Comparison of ENCODE assay signal across 15 cellular contexts in the genomic region with DNA sequence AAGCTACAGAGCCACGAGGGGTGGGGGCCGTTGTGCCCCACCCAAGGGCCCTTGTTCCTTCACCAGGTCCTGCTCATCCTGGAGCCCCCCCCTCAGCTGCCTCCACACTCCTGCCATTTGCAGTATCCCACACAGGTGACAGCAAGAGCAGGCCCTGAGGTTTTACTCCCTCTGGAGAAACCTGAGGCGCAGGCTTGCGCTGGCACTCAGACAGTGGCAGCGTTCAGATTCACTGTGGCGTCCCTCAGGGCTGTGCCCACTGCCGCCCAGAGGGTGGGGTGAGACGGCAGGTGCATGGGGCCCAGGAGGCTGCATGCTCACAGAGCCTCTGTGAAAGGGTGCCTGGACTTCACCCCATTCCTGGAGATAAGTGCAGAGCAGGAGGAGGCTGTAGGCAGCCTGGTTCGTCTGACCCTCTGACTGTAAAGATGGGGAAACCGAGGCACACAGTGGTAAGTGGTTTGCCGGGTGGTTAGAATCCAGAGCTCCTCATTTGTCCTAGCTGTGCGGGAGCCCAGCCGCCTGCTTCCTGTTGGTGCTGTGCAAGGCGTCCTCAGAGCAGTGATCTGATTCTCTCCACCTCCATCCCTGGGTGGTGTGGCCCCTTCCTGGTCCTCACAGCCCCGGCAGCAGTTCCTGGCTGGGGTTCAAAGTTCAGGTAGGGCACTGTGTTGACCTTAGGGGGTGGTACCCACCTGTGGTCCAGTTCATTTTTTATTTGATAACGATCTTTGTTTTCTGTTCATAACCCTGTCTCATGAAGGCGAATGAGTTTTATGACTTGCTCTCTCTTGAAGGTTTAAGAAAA. TPM values are rescaled to one million over a fixed set of nuclear protein-coding genes. Genes with fewer than 3 reads are reported as not detected.
DNase-seq lines count a peak whose midpoint lies in the region; ATAC-seq and TF ChIP-seq lines count a peak whose summit lies in the region.
"Had no signal": no experiment of that assay in that cellular context is flagged by ENCODE, and none has a peak within 500 bp of the region (broad histone marks: within the 10 kb centered on the region; RNA-seq: fewer than 3 reads in every experiment).

No MANE protein-coding gene starts in this region.

- POLR2A ChIA-PET in SK-N-SH (lab: Yijun Ruan, JAX), result interaction anchor here (0.5 to 1.7 kb wide), 3 partner anchors 14 to 78 kb away, joined by 4 to 9 read pairs (median 5); partner anchors contain the start of gene TCF25

- H3K9me3 ChIP-seq in SK-N-SH (no peaks in the 10 kb centered on the region), iPS-18a (ENCODE audit: control insufficient read depth, low read depth, low read length) (no peaks in the 10 kb centered on the region)
- H3K9me3 ChIP-seq: prostate gland had no signal

- H3K9me3 Mint-ChIP-seq in progenitor cell of endocrine pancreas (ENCODE audit: low read depth), result no peaks in the 10 kb centered on the region
- H3K9me3 Mint-ChIP-seq: activated naive CD4-positive, alpha-beta T cell treated with anti-CD3 and anti-CD28 coated beads for 36 hours; stimulated activated naive B cell treated with anti-CD40 and anti-IgM and Interleukin-4, amounts not matched to agents 10 μg/mL and 1 μg/mL and 100 μg/mL, for 72 hours had no signal

- no peaks in the 10 kb centered on the region for H3K79me2 ChIP-seq in SK-N-SH (ENCODE audit: insufficient read depth)

- H3K9me2 ChIP-seq in SK-N-SH, result no peaks in the 10 kb centered on the region

- H3K36me3 Mint-ChIP-seq in progenitor cell of endocrine pancreas (ENCODE audit: insufficient read depth), result peaks cover 7% of the 10 kb centered on the region

- no peak for TF ChIP-seq RAD21 in SK-N-SH (IDR thresholded peaks at IDR 0.05; ENCODE audit: low read length)

- TF ChIP-seq CTCF in SK-N-SH (IDR thresholded peaks at IDR 0.05), result no peak
- no peak for TF ChIP-seq CTCF in progenitor cell of endocrine pancreas (IDR thresholded peaks at IDR 0.05; ENCODE audit: unreplicated experiment)

- no peak for TF ChIP-seq EP300 in SK-N-SH (IDR thresholded peaks at IDR 0.05; ENCODE audit: borderline replicate concordance in 1 of 2, low read depth in 1 of 2, low read length in 1 of 2)

- H2AFZ ChIP-seq in SK-N-SH (ENCODE audit: low read depth), result no peak overlapping the region

- H3K9ac ChIP-seq in SK-N-SH (no peak overlapping the region), iPS-18a (ENCODE audit: low read length) (no peak overlapping the region)

- CTCF ChIA-PET in SK-N-SH (lab: Yijun Ruan, JAX), result interaction anchor here (1.0 to 1.5 kb wide), 3 partner anchors 31 to 130 kb away, joined by 4 to 12 read pairs (median 7); no protein-coding TSS in a partner anchor

- DNase-seq in SK-N-SH (no peak), NCI-H2107 treated with DMSO at 0.1 percent for 48 hours (lab: John Stamatoyannopoulos, UW; ENCODE audit: unreplicated experiment) (peak; percentile 62), progenitor cell of endocrine pancreas (ENCODE audit: low spot score, unreplicated experiment) (no peak), NOMO-1 treated with DMSO at 0.1 percent for 48 hours (lab: John Stamatoyannopoulos, UW; ENCODE audit: unreplicated experiment) (no peak)
- no peak for DNase-seq in stimulated activated CD4-positive, alpha-beta T cell treated with anti-CD3 and anti-CD28 coated beads, Interleukin-15, amount 100 ng/mL, for 24 hours
- DNase-seq: activated naive CD4-positive, alpha-beta T cell treated with anti-CD3 and anti-CD28 coated beads for 36 hours; erythroblast; hippocampal formation; NCI-H446; stimulated activated CD4-positive, alpha-beta T cell treated with anti-CD3 and anti-CD28 coated beads, Interleukin-4, amount 100 ng/mL, for 24 hours; stimulated activated naive B cell treated with anti-CD40 and anti-IgM and Interleukin-4, amounts not matched to agents 10 μg/mL and 1 μg/mL and 100 μg/mL, for 72 hours had no signal

- H3K4me1 ChIP-seq in SK-N-SH (ENCODE audit: control insufficient read depth in 1 of 2, insufficient read depth in 2 of 2, low read depth in 1 of 2, low read length in 1 of 2), result peaks cover 0 to 14% of the 10 kb centered on the region in 2 experiments; a peak in 1 of 4 replicates
- H3K4me1 ChIP-seq in iPS-18a (ENCODE audit: control insufficient read depth, low read depth, low read length), result no peaks in the 10 kb centered on the region
- H3K4me1 ChIP-seq: prostate gland had no signal

- H3F3A ChIP-seq in SK-N-SH (replicated peaks; ENCODE audit: insufficient read depth), result peaks cover 9% of the 10 kb centered on the region

- H3K36me3 ChIP-seq in SK-N-SH (replicated peaks in 1 of 2; ENCODE audit: control insufficient read depth in 1 of 2, insufficient read depth in 2 of 2, low read length in 1 of 2) (peaks cover 0 to 8% of the 10 kb centered on the region in 2 experiments), iPS-18a (ENCODE audit: control insufficient read depth, low read depth, low read length) (no peaks in the 10 kb centered on the region)
- H3K36me3 ChIP-seq: prostate gland had no signal

- H3K27ac ChIP-seq in SK-N-SH (ENCODE audit: low read depth in 2 of 2, low read length in 1 of 2), result no peak overlapping the region
- no peak overlapping the region for H3K27ac ChIP-seq in iPS-18a (ENCODE audit: low read length)

- H3K27ac Mint-ChIP-seq in progenitor cell of endocrine pancreas, result peak overlapping the region; percentile 88
- H3K27ac Mint-ChIP-seq: activated naive CD4-positive, alpha-beta T cell treated with anti-CD3 and anti-CD28 coated beads for 36 hours; stimulated activated naive B cell treated with anti-CD40 and anti-IgM and Interleukin-4, amounts not matched to agents 10 μg/mL and 1 μg/mL and 100 μg/mL, for 72 hours had no signal

- peaks cover 17% of the 10 kb centered on the region for H3K4me1 Mint-ChIP-seq in progenitor cell of endocrine pancreas (ENCODE audit: low read depth)

- no peaks in the 10 kb centered on the region for H3K27me3 Mint-ChIP-seq in progenitor cell of endocrine pancreas

- peak overlapping the region; percentile 74 for H3K4me3 Mint-ChIP-seq in progenitor cell of endocrine pancreas (ENCODE audit: low read depth)

- peak overlapping the region; percentile 93 for H3K4me2 ChIP-seq in SK-N-SH

- peak overlapping the region in 1 of 2 experiments; percentile 74; a peak in 2 of 4 replicates for H3K4me3 ChIP-seq in SK-N-SH (ENCODE audit: low read depth in 2 of 2, low read length in 1 of 2)
- peak overlapping the region; percentile 65 for H3K4me3 ChIP-seq in iPS-18a (ENCODE audit: low read length)

- WGBS in SK-N-SH (ENCODE audit: low lambda C conversion rate), result 80% methylated on average over 4 of the region's 17 CpGs

- ATAC-seq in SK-N-SH treated with all-trans-retinoic acid at 6 μM for 48 hours, result no peak
- ATAC-seq in HG02973 (IDR thresholded peaks at IDR 0.05; ENCODE audit: unreplicated experiment), result no peak
- ATAC-seq: stimulated activated naive B cell treated with anti-CD40 and anti-IgM and Interleukin-4, amounts not matched to agents 10 μg/mL and 1 μg/mL and 100 μg/mL, for 72 hours had no signal

- H4K20me1 ChIP-seq in SK-N-SH (ENCODE audit: insufficient read depth), result 0 out of 2 replicates have a peak, but pooled peaks cover 14% of the 10 kb centered on the region

- no peaks in the 10 kb centered on the region for H3K27me3 ChIP-seq in SK-N-SH (ENCODE audit: insufficient read depth)
- no peaks in the 10 kb centered on the region for H3K27me3 ChIP-seq in iPS-18a (ENCODE audit: control insufficient read depth, insufficient read depth, low read length)

TF ChIP-seq in SK-N-SH, 30 proteins besides CTCF, POLR2A, EP300 and RAD21 (continues in another document):
- TF ChIP-seq GATA2 (CRISPR knock-in tag; IDR thresholded peaks at IDR 0.05) (no peak), RCOR1 (IDR thresholded peaks at IDR 0.05; ENCODE audit: low read length) (no peak), POLR2AphosphoS5 (IDR thresholded peaks at IDR 0.05; ENCODE audit: low read depth, low read length) (no peak), CHD2 (IDR thresholded peaks at IDR 0.05; ENCODE audit: low read length, partially characterized antibody) (no peak), FOSL2 (IDR thresholded peaks at IDR 0.05; ENCODE audit: borderline replicate concordance, low read depth) (no peak), FOXM1 (IDR thresholded peaks at IDR 0.05; ENCODE audit: low read depth) (no peak), JUND (IDR thresholded peaks at IDR 0.05) (no peak), SMC3 (IDR thresholded peaks at IDR 0.05; ENCODE audit: low read depth, low read length) (no peak), NRF1 (IDR thresholded peaks at IDR 0.05; ENCODE audit: low read depth, low read length) (no peak)

TF ChIP-seq in SK-N-SH treated with all-trans-retinoic acid at 6 μM for 48 hours, 23 proteins besides CTCF, POLR2A, EP300 and RAD21 (continues in another document):
- TF ChIP-seq TOX (CRISPR knock-in tag; IDR thresholded peaks at IDR 0.05; ENCODE audit: borderline replicate concordance), result no peak
- TF ChIP-seq ZNF8 (CRISPR knock-in tag; IDR thresholded peaks at IDR 0.05), result no peak
- no peak for TF ChIP-seq ARNTL (CRISPR knock-in tag; IDR thresholded peaks at IDR 0.05; ENCODE audit: borderline replicate concordance, low read depth)
- no peak for TF ChIP-seq CSDC2 (CRISPR knock-in tag; IDR thresholded peaks at IDR 0.05)
- TF ChIP-seq ZNF70 (CRISPR knock-in tag; IDR thresholded peaks at IDR 0.05), result no peak
- TF ChIP-seq PPARA (CRISPR knock-in tag; IDR thresholded peaks at IDR 0.05; ENCODE audit: borderline replicate concordance), result no peak
- TF ChIP-seq TCF4 (CRISPR knock-in tag; IDR thresholded peaks at IDR 0.05; ENCODE audit: borderline replicate concordance), result no peak

RNA-seq across cellular contexts. Expression of gene SPIRE2, which starts 1.6 kb away (rescaled TPM):
- 15.3 and 16.2 TPM in 2 replicates for polyA plus RNA-seq in SK-N-SH (2012; rRNA removed)
- polyA plus RNA-seq in SK-N-SH (2012; cell fraction: cytosol; rRNA removed), result 5.8 and 8.0 TPM in 2 replicates
- polyA plus RNA-seq in SK-N-SH (2012; cell fraction: nucleus; rRNA removed), result 71.3 and 82.5 TPM in 2 replicates
- total RNA-seq in progenitor cell of endocrine pancreas, result 24.2 TPM in 2 replicates

RNA-seq across cellular contexts. Expression of gene FANCA, which starts 13.4 kb away (rescaled TPM):
- 21.5 and 23.9 TPM in 2 replicates for polyA plus RNA-seq in SK-N-SH (2012; rRNA removed)
- 7.0 and 11.3 TPM in 2 replicates for polyA plus RNA-seq in SK-N-SH (2012; cell fraction: cytosol; rRNA removed)
- 95.8 and 96.9 TPM in 2 replicates for polyA plus RNA-seq in SK-N-SH (2012; cell fraction: nucleus; rRNA removed)
- 74.5 and 81.6 TPM in 2 replicates for total RNA-seq in progenitor cell of endocrine pancreas

RNA-seq across cellular contexts. Expression of gene TCF25, which starts 43.6 kb away (rescaled TPM):
- polyA plus RNA-seq in SK-N-SH (2012; rRNA removed), result 162 and 208 TPM in 2 replicates
- 85.4 and 106 TPM in 2 replicates for polyA plus RNA-seq in SK-N-SH (2012; cell fraction: cytosol; rRNA removed)
- 673 and 1,102 TPM in 2 replicates for polyA plus RNA-seq in SK-N-SH (2012; cell fraction: nucleus; rRNA removed)
- total RNA-seq in progenitor cell of endocrine pancreas, result 177 and 199 TPM in 2 replicates
